Comparison of ENCODE assay signal across 1 cellular context in the genomic region with DNA sequence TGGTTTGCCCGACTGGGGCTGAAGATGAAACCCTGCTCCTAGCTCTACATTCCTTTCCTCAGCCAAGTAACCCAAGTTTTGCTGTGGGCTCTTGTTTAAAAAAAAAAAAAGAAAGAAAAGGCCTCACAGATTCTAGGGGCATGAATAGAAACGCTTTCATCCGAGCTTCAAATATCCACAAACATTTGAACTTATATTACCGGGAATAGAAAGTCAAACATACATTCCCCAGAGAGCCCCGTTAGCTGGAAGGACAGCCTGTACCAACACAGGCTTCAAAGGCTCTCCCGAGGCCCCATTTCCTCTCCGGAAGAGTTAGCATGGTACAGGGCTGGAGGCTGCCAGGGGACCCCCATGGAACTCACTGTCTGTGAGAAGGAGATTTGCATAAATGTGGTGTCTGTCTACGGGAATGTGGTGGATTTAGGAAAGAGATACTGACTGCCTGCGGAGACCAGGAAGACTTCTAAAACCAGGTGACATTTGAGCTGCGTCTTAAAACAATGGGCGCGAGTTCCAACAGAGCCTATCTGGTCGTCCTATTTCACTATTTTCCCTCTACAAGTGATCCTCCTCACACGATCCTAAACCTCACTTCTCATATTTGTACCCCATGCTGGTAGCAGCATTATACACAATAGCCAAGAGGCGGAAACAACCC.
TF ChIP-seq lines count a peak whose summit lies in the region.

No MANE protein-coding gene starts in this region.

TF ChIP-seq in endothelial cell of umbilical vein, 7 proteins besides CTCF, POLR2A, EP300 and RAD21:
- TF ChIP-seq MYC (IDR thresholded peaks at IDR 0.05; ENCODE audit: low read depth, low read length): no peak
- no peak for TF ChIP-seq POLR2AphosphoS5 (IDR thresholded peaks at IDR 0.05; ENCODE audit: insufficient read depth, low read depth, low read length)
- TF ChIP-seq FOS (IDR thresholded peaks at IDR 0.05; ENCODE audit: borderline replicate concordance, insufficient read depth, low read length): no peak
- no peak for TF ChIP-seq JUN (IDR thresholded peaks at IDR 0.05; ENCODE audit: borderline replicate concordance, insufficient read depth, insufficient read length, low read depth)
- TF ChIP-seq, protein P1, sequence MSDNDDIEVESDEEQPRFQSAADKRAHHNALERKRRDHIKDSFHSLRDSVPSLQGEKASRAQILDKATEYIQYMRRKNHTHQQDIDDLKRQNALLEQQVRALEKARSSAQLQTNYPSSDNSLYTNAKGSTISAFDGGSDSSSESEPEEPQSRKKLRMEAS (IDR thresholded peaks at IDR 0.05; ENCODE audit: insufficient read depth, insufficient read length): no peak
- no peak for TF ChIP-seq GATA2 (IDR thresholded peaks at IDR 0.05; ENCODE audit: insufficient read depth, insufficient read length, low read depth, low read length)
- TF ChIP-seq EZH2 (IDR thresholded peaks at IDR 0.05; ENCODE audit: borderline replicate concordance, low read depth, low read length, severe bottlenecking): no peak
